ENCODE assay signal across 9 cellular contexts in the genomic region with DNA sequence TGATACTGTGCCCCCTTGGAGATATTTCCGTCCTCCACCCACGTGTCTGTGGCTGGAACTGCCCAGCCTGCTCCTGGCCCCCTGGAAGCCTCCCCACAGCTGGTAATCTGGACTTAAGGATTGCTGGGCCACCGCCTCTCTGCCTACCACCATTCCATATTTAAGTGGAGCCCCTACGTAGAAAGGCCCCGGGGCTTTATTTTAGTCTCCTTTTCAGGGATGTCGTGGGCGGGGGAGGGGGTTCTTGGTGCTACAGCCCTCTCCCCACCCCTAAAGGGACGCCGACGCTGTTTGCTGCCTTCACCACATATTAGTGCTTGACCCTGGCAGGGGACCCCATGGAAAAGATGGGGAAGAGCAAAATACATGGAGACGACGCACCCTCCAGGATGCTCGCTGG. TPM values are rescaled to one million over a fixed set of nuclear protein-coding genes. Genes with fewer than 3 reads are reported as not detected.
DNase-seq lines count a peak whose midpoint lies in the region; ATAC-seq and TF ChIP-seq lines count a peak whose summit lies in the region.
"Had no signal": no experiment of that assay in that cellular context is flagged by ENCODE, and none has a peak within 500 bp of the region (broad histone marks: within the 10 kb centered on the region; RNA-seq: fewer than 3 reads in every experiment).

No MANE protein-coding gene starts in this region.

- intact Hi-C loops in Panc1 (cut with micrococcal nuclease; ENCODE audit: unreplicated experiment): no loop called here

- H3K4me3 ChIP-seq in AG04449 (ENCODE audit: low read depth, low read length): peak overlapping the region; percentile 29
- peak overlapping the region in 1 of 2 experiments; percentile 41; a peak in 1 of 4 replicates for H3K4me3 ChIP-seq in Panc1 (ENCODE audit: low read depth in 2 of 2, low read length in 2 of 2)
- H3K4me3 ChIP-seq in neuron (ENCODE audit: low read length): no peak overlapping the region

- H3K27ac ChIP-seq in Panc1 (ENCODE audit: low read length): peak overlapping the region; percentile 80

- H3K27me3 ChIP-seq in Panc1 (ENCODE audit: control insufficient read depth, insufficient read depth, low read length) (no peaks in the 10 kb centered on the region), neuron (ENCODE audit: insufficient read depth, low read length) (no peaks in the 10 kb centered on the region)

- TF ChIP-seq CTCF in AG04449 (IDR thresholded peaks at IDR 0.05; ENCODE audit: insufficient read depth, low read length, missing control alignments): no peak
- no peak for TF ChIP-seq CTCF in Panc1 (IDR thresholded peaks at IDR 0.05)
- TF ChIP-seq CTCF in endothelial cell (IDR thresholded peaks at IDR 0.05; ENCODE audit: unreplicated experiment): no peak

- DNase-seq in AG04449 (ENCODE audit: low read depth, low spot score) (no peak), Panc1 (ENCODE audit: low read depth, low spot score) (no peak), endothelial cell (ENCODE audit: low spot score) (no peak), medulla oblongata (ENCODE audit: extremely low spot score) (no peak), NCI-H774 (lab: John Stamatoyannopoulos, UW) (no peak), RPMI8226 (no peak)
- DNase-seq in stimulated activated CD4-positive, alpha-beta T cell treated with anti-CD3 and anti-CD28 coated beads, Interleukin-4, amount 100 ng/mL, for 4 hours: no peak
- DNase-seq: SHP77 treated with DMSO at 0.1 percent for 48 hours had no signal

- BruUV-seq in Panc1 (replicated peaks; lab: Mats Ljungman, UMichigan): TSS peak; percentile 44

- peaks cover 23% of the 10 kb centered on the region for H3K4me1 Mint-ChIP-seq in endothelial cell (ENCODE audit: unreplicated experiment)

- H3K4me1 ChIP-seq in Panc1 (ENCODE audit: control insufficient read depth, insufficient read depth, low read length) (peaks cover 6% of the 10 kb centered on the region), neuron (ENCODE audit: insufficient read depth, low read length) (peaks cover 2% of the 10 kb centered on the region)

- peaks cover 15% of the 10 kb centered on the region for H3K27me3 Mint-ChIP-seq in endothelial cell (ENCODE audit: unreplicated experiment)

- peak overlapping the region; percentile 31 for H3K4me3 Mint-ChIP-seq in endothelial cell (ENCODE audit: unreplicated experiment)

- H3K27ac Mint-ChIP-seq in endothelial cell (ENCODE audit: unreplicated experiment): no peak overlapping the region

- no peak for ATAC-seq in Panc1

- peaks cover 25% of the 10 kb centered on the region for H3K36me3 Mint-ChIP-seq in endothelial cell (ENCODE audit: low read depth, unreplicated experiment)

- H3K9me3 Mint-ChIP-seq in endothelial cell (ENCODE audit: unreplicated experiment): no peaks in the 10 kb centered on the region

- H3K9me3 ChIP-seq in Panc1 (ENCODE audit: control insufficient read depth, insufficient read depth, low read depth, low read length) (no peaks in the 10 kb centered on the region), neuron (ENCODE audit: low read length) (no peaks in the 10 kb centered on the region)

- in situ Hi-C loops in Panc1 (cut with HindIII; ENCODE audit: low pct_unique_long_range_greater_than_20kb, low sequenced_read_pairs): no loop called here

- POLR2A ChIA-PET in AG04449 (lab: Yijun Ruan, JAX): interaction anchor here (0.6 to 4.0 kb wide), 8 partner anchors 13 to 30 kb away, joined by 3 to 75 read pairs (median 4); a partner anchor contains a TSS
- POLR2A ChIA-PET in Panc1 (lab: Charles Lee): no interaction called here

- peak overlapping the region; percentile 31 for H2AFZ ChIP-seq in neuron (ENCODE audit: low read depth, low read length)

- CTCF ChIA-PET in AG04449 (lab: Yijun Ruan, JAX): interaction anchor here (0.7 to 7.1 kb wide), 6 partner anchors 7 to 31 kb away, joined by 3 to 211 read pairs (median 17); a partner anchor contains a TSS
- CTCF ChIA-PET in Panc1 (lab: Charles Lee): interaction anchor here (2.3 kb wide), 1 partner anchor 30 kb away, joined by 7 read pairs; a partner anchor contains a TSS

- peaks cover 3% of the 10 kb centered on the region; the same call in 1 of the 2 replicates for H3K36me3 ChIP-seq in Panc1 (ENCODE audit: control insufficient read depth, insufficient read depth, low read length)
- H3K36me3 ChIP-seq in neuron (ENCODE audit: insufficient read depth, low read length): peaks cover 7% of the 10 kb centered on the region

RNA-seq across cellular contexts. Expression of a gene that starts 2.7 kb away (rescaled TPM):
- total RNA-seq in Panc1 (2021; ENCODE audit: unreplicated experiment) (64.3 TPM), endothelial cell (ENCODE audit: unreplicated experiment) (324 TPM)
- 147 TPM for polyA plus RNA-seq in Panc1 (2012; ENCODE audit: insufficient read length)

RNA-seq across cellular contexts. Expression of a gene that starts 29.4 kb away (rescaled TPM):
- total RNA-seq in Panc1 (2021; ENCODE audit: unreplicated experiment) (41.8 TPM), endothelial cell (ENCODE audit: unreplicated experiment) (81.5 TPM)
- 91.0 TPM for polyA plus RNA-seq in Panc1 (2012; ENCODE audit: insufficient read length)

RNA-seq across cellular contexts. Expression of a gene that starts 35.9 kb away (rescaled TPM):
- total RNA-seq in Panc1 (2021; ENCODE audit: unreplicated experiment): 62.0 TPM
- polyA plus RNA-seq in Panc1 (2012; ENCODE audit: insufficient read length): 68.7 TPM
- 791 TPM for total RNA-seq in endothelial cell (ENCODE audit: unreplicated experiment)

Comparison
In these comparisons a context has a peak if more than half of its experiments do, and no peak if none do; other contexts are left out.
1. RNA of a gene that starts 35.9 kb away (total RNA-seq): 791 TPM in endothelial cell (single experiment); 62.0 TPM in Panc1 (single experiment); every median in the first group is over 10 times any median in the second.